In the genomic region with DNA sequence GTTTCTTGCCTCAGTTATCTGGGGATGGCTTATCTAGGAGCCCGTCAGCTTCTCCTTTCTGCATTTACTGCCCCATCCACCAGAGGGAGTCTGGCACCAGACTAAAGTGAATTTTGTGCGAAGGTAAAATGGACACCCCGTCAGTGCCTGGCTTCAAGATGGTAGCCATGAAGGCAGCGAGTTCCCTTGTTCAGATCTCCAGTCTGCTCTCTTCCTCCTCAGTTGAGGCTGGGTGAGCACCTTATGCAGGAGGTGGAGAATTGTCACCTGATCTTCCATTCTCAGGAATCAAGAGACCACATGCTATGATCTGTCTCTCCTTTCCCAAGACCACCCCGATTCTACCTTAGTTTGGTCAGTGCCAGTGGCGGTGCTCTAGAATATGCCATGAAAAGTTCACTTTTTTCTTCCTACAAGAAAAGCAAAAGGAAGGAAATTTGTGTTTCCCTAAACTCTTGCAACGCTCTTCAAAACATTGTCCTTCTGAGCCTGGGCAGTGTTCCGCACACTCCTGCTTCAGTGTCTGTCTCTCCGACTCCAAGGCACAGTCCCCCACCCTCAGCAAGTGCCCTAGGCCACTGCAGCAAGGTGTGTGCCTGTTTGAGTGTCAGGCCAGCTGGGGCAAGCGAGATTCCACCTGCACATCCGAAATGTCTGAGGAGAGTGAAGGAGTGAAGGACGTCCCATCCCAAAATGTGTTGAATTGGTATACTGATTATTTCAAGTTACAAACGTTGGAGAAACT, we compare ENCODE assay signal across 8 cellular contexts.
DNase-seq lines count a peak whose midpoint lies in the region; ATAC-seq and TF ChIP-seq lines count a peak whose summit lies in the region.

No MANE protein-coding gene starts in this region.

- no peaks in the 10 kb centered on the region for H3K4me1 ChIP-seq in heart left ventricle

- no peaks in the 10 kb centered on the region for H3K36me3 Mint-ChIP-seq in activated CD4-positive, alpha-beta memory T cell treated with anti-CD3 and anti-CD28 coated beads, Interleukin-2, amount 10 ng/mL, durations not matched to agents 7 days and 5 days (ENCODE audit: low read depth)

- DNase-seq in heart left ventricle (no peak), left cardiac atrium (no peak), NCI-H2171 treated with DMSO at 0.1 percent for 48 hours (lab: John Stamatoyannopoulos, UW) (peak; percentile 58), fibroblast of villous mesenchyme (ENCODE audit: low read depth) (peak; percentile 27), amniotic stem cell (lab: John Stamatoyannopoulos, UW) (no peak)
- DNase-seq in activated CD4-positive, alpha-beta memory T cell treated with anti-CD3 and anti-CD28 coated beads, Interleukin-2, amount 10 ng/mL, durations not matched to agents 7 days and 5 days = peak; percentile 39
- peak; percentile 23 for DNase-seq in stimulated activated CD4-positive, alpha-beta T cell treated with anti-CD3 and anti-CD28 coated beads, Interleukin-4, amount 100 ng/mL, for 1 hour

- CTCF ChIA-PET in activated CD4-positive, alpha-beta memory T cell treated with anti-CD3 and anti-CD28 coated beads, Interleukin-2, amount 10 ng/mL, durations not matched to agents 7 days and 5 days (lab: Charles Lee) = interaction anchor here (0.8 to 1.3 kb wide), 4 partner anchors 9 to 677 kb away, joined by 3 to 4 read pairs (median 4); no protein-coding TSS in a partner anchor

- POLR2A ChIA-PET in activated CD4-positive, alpha-beta memory T cell treated with anti-CD3 and anti-CD28 coated beads, Interleukin-2, amount 10 ng/mL, durations not matched to agents 7 days and 5 days (lab: Charles Lee) = no interaction called here

- H3K4me3 ChIP-seq in heart left ventricle = no peak overlapping the region
- no peak overlapping the region for H3K4me3 ChIP-seq in fibroblast of villous mesenchyme (ENCODE audit: low read depth, low read length)

- no peaks in the 10 kb centered on the region for H3K9me3 ChIP-seq in heart left ventricle

- H3K4me1 Mint-ChIP-seq in activated CD4-positive, alpha-beta memory T cell treated with anti-CD3 and anti-CD28 coated beads, Interleukin-2, amount 10 ng/mL, durations not matched to agents 7 days and 5 days = no peaks in the 10 kb centered on the region

- H3K27me3 Mint-ChIP-seq in activated CD4-positive, alpha-beta memory T cell treated with anti-CD3 and anti-CD28 coated beads, Interleukin-2, amount 10 ng/mL, durations not matched to agents 7 days and 5 days = peaks cover 3% of the 10 kb centered on the region

- no peak for ATAC-seq in heart left ventricle
- no peak for ATAC-seq in left cardiac atrium
- peak; percentile 66 for ATAC-seq in HG02610 (IDR thresholded peaks at IDR 0.05; ENCODE audit: unreplicated experiment)

- intact Hi-C loops in heart left ventricle (cut with DNase I) (loop anchor here in 2 of 10 donors (10.0 kb wide), 2 partner anchors 57 to 233 kb away; no protein-coding TSS in a partner anchor), left cardiac atrium (cut with DNase I) (no loop called here)

- 80 to 85% (median 80%) methylated on average over 13 of the region's 13 CpGs for WGBS in heart left ventricle, 4 donors

- no peaks in the 10 kb centered on the region for H3K27me3 ChIP-seq in heart left ventricle

- H3K36me3 ChIP-seq in heart left ventricle = no peaks in the 10 kb centered on the region

- no peak overlapping the region for H3K4me3 Mint-ChIP-seq in activated CD4-positive, alpha-beta memory T cell treated with anti-CD3 and anti-CD28 coated beads, Interleukin-2, amount 10 ng/mL, durations not matched to agents 7 days and 5 days

- H3K27ac ChIP-seq in heart left ventricle = no peak overlapping the region

- no peaks in the 10 kb centered on the region for H3K9me3 Mint-ChIP-seq in activated CD4-positive, alpha-beta memory T cell treated with anti-CD3 and anti-CD28 coated beads, Interleukin-2, amount 10 ng/mL, durations not matched to agents 7 days and 5 days

- H3K27ac Mint-ChIP-seq in activated CD4-positive, alpha-beta memory T cell treated with anti-CD3 and anti-CD28 coated beads, Interleukin-2, amount 10 ng/mL, durations not matched to agents 7 days and 5 days = no peak overlapping the region

- TF ChIP-seq POLR2A in heart left ventricle (IDR thresholded peaks at IDR 0.05) = no peak

- peak in 11 of 12 donors; percentile 10 to 45 (median 35) for TF ChIP-seq CTCF in heart left ventricle (IDR thresholded peaks at IDR 0.05)
- TF ChIP-seq CTCF in fibroblast of villous mesenchyme (IDR thresholded peaks at IDR 0.05; ENCODE audit: insufficient read depth, low read depth, low read length) = peak; percentile 63

Comparison
In these comparisons a context has a peak if more than half of its experiments do, and no peak if none do; other contexts are left out.
1. DNase-seq: peak in NCI-H2171 treated with DMSO at 0.1 percent for 48 hours (single experiment), activated CD4-positive, alpha-beta memory T cell treated with anti-CD3 and anti-CD28 coated beads, Interleukin-2, amount 10 ng/mL, durations not matched to agents 7 days and 5 days (single experiment), fibroblast of villous mesenchyme (single experiment) and stimulated activated CD4-positive, alpha-beta T cell treated with anti-CD3 and anti-CD28 coated beads, Interleukin-4, amount 100 ng/mL, for 1 hour (single experiment); none in heart left ventricle (0 of 5), left cardiac atrium (single experiment) and amniotic stem cell (single experiment).